Comparison of ENCODE assay signal across 9 cellular contexts in the genomic region with DNA sequence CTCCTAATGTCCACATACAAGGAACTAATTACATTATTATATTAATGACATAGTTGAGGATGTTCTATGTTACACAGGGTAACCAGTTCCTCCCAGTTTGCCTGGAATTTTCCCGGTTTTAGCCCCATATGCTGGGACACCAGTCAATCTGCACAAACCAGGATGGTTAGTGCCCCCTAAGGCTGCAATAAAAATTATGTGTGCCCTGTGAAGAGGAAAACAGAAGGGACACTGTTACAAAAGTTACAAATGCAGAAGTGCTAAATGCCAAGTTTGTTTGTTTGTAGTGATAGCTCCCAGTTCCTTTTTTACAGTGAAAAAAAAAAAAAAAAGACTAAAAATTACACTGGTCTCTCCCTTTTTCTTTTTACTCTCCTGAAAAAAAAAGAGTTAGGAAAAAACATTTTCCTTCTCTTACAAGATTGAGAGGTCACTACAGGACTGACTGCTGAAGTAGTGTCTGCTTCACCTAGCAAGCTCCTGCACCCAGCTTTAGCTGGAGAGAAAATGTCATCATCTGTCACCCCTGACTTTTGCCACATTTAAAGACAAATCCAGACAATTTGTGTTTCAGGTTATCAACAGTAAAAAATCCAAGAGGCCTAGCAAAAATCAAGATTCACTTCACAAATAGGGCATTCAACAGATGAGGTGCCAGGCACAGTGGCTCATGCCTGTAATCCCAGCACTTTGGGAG. TPM values are rescaled to one million over a fixed set of nuclear protein-coding genes. Genes with fewer than 3 reads are reported as not detected.
DNase-seq lines count a peak whose midpoint lies in the region; FAIRE-seq and TF ChIP-seq lines count a peak whose summit lies in the region.
"Had no signal": no experiment of that assay in that cellular context is flagged by ENCODE, and none has a peak within 500 bp of the region (broad histone marks: within the 10 kb centered on the region; RNA-seq: fewer than 3 reads in every experiment).

No MANE protein-coding gene starts in this region.

- peaks cover 4% of the 10 kb centered on the region for H3K4me1 ChIP-seq in ovary (ENCODE audit: insufficient read depth)

- peak overlapping the region; percentile 90 for H3K4me3 Mint-ChIP-seq in activated CD4-positive, alpha-beta memory T cell treated with anti-CD3 and anti-CD28 coated beads, Interleukin-2, amount 10 ng/mL, durations not matched to agents 7 days and 5 days

- H3K27me3 Mint-ChIP-seq in activated CD4-positive, alpha-beta memory T cell treated with anti-CD3 and anti-CD28 coated beads, Interleukin-2, amount 10 ng/mL, durations not matched to agents 7 days and 5 days, result no peaks in the 10 kb centered on the region

- H3K9me3 Mint-ChIP-seq in activated CD4-positive, alpha-beta memory T cell treated with anti-CD3 and anti-CD28 coated beads, Interleukin-2, amount 10 ng/mL, durations not matched to agents 7 days and 5 days, result no peaks in the 10 kb centered on the region

- no peak for TF ChIP-seq EP300 in ovary (IDR thresholded peaks at IDR 0.05)

- intact Hi-C loops in ovary (cut with DNase I), result no loop called here

- H3K4me3 ChIP-seq in ovary, result no peak overlapping the region
- H3K4me3 ChIP-seq: cardiac muscle cell had no signal

- no peaks in the 10 kb centered on the region for H3K9me3 ChIP-seq in ovary

- TF ChIP-seq CTCF in ovary (IDR thresholded peaks at IDR 0.05), result no peak

- no peak overlapping the region for H3K27ac ChIP-seq in ovary
- H3K27ac ChIP-seq: cardiac muscle cell had no signal

- H3K27me3 ChIP-seq in ovary, result no peaks in the 10 kb centered on the region

- H3K4me1 Mint-ChIP-seq in activated CD4-positive, alpha-beta memory T cell treated with anti-CD3 and anti-CD28 coated beads, Interleukin-2, amount 10 ng/mL, durations not matched to agents 7 days and 5 days, result peaks cover 66% of the 10 kb centered on the region

- DNase-seq in AML-193 (lab: John Stamatoyannopoulos, UW), result peak; percentile 80 to 86
- no peak for DNase-seq in GM19239 (ENCODE audit: insufficient read length, low spot score)
- DNase-seq in activated CD4-positive, alpha-beta memory T cell treated with anti-CD3 and anti-CD28 coated beads, Interleukin-2, amount 10 ng/mL, durations not matched to agents 7 days and 5 days, result no peak
- peak; percentile 83 for DNase-seq in medulla oblongata (ENCODE audit: extremely low spot score)
- DNase-seq in stimulated activated CD8-positive, alpha-beta memory T cell treated with anti-CD3 and anti-CD28 coated beads, Interleukin-4, amount 100 ng/mL, for 48 hours, result no peak
- no peak for DNase-seq in ovary
- no peak for DNase-seq in HuH-7 (ENCODE audit: low spot score)
- DNase-seq in NCI-H345 (lab: John Stamatoyannopoulos, UW), result no peak

- peaks cover 54% of the 10 kb centered on the region for H3K36me3 Mint-ChIP-seq in activated CD4-positive, alpha-beta memory T cell treated with anti-CD3 and anti-CD28 coated beads, Interleukin-2, amount 10 ng/mL, durations not matched to agents 7 days and 5 days (ENCODE audit: low read depth)

- FAIRE-seq in GM19239 (lab: Jason Lieb, UNC), result peak; percentile 82

- 87 to 100% (median 91%) methylated on average over 1 of the region's 1 CpG for WGBS in ovary, 3 donors

- no peak for TF ChIP-seq POLR2A in ovary (IDR thresholded peaks at IDR 0.05)

- H3K36me3 ChIP-seq in ovary, result no peaks in the 10 kb centered on the region
- H3K36me3 ChIP-seq: cardiac muscle cell had no signal

- POLR2A ChIA-PET in activated CD4-positive, alpha-beta memory T cell treated with anti-CD3 and anti-CD28 coated beads, Interleukin-2, amount 10 ng/mL, durations not matched to agents 7 days and 5 days (lab: Charles Lee), result interaction anchor here (0.6 to 11.3 kb wide), 20 partner anchors 11 to 380 kb away, joined by 3 to 280 read pairs (median 25); a partner anchor contains a TSS

- H3K27ac Mint-ChIP-seq in activated CD4-positive, alpha-beta memory T cell treated with anti-CD3 and anti-CD28 coated beads, Interleukin-2, amount 10 ng/mL, durations not matched to agents 7 days and 5 days, result peak overlapping the region; percentile 95

- CTCF ChIA-PET in activated CD4-positive, alpha-beta memory T cell treated with anti-CD3 and anti-CD28 coated beads, Interleukin-2, amount 10 ng/mL, durations not matched to agents 7 days and 5 days (lab: Charles Lee), result interaction anchor here (0.7 to 8.4 kb wide), 12 partner anchors 12 to 194 kb away, joined by 3 to 73 read pairs (median 6); no protein-coding TSS in a partner anchor

RNA-seq across cellular contexts. Expression of a gene that starts 3.2 kb away (rescaled TPM):
- 100 to 1,000 TPM; 214 to 246 TPM for total RNA-seq in activated CD4-positive, alpha-beta memory T cell treated with anti-CD3 and anti-CD28 coated beads, Interleukin-2, amount 10 ng/mL, durations not matched to agents 7 days and 5 days
- total RNA-seq in ovary, result 10 to 100 TPM in 6 of 7 donors, 1 to 10 TPM in 1; 9.2 to 60.0 (median 11.5) TPM
- polyA plus RNA-seq in ovary, result 10 to 100 TPM in 1 of 2 donors, 1 to 10 TPM in 1; 2.6 to 10.1 TPM

Comparison
In these comparisons a context has a peak if more than half of its experiments do, and no peak if none do; other contexts are left out.
1. DNase-seq: peak in AML-193 (2 of 2) and medulla oblongata (single experiment); none in GM19239 (single experiment), activated CD4-positive, alpha-beta memory T cell treated with anti-CD3 and anti-CD28 coated beads, Interleukin-2, amount 10 ng/mL, durations not matched to agents 7 days and 5 days (single experiment), stimulated activated CD8-positive, alpha-beta memory T cell treated with anti-CD3 and anti-CD28 coated beads, Interleukin-4, amount 100 ng/mL, for 48 hours (single experiment), ovary (0 of 5), HuH-7 (single experiment) and NCI-H345 (single experiment).